Comparison of ENCODE assay signal across 25 cellular contexts in genomic region chr3:35044185-35044584, GRCh38.
"Had no signal": no experiment of that assay in that cellular context is flagged by ENCODE, and none has a peak within 500 bp of the region (broad histone marks: within the 10 kb centered on the region; RNA-seq: fewer than 3 reads in every experiment).

No MANE protein-coding gene starts in this region.

- H3K36me3 ChIP-seq: left lung, lower lobe of right lung, neutrophil, ovary, right atrium auricular region, right lobe of liver, suprapubic skin, thoracic aorta, tibial artery, upper lobe of right lung had no signal

- H3K36me3 Mint-ChIP-seq: naive B cell, natural killer cell had no signal

- H3K4me3 Mint-ChIP-seq: naive B cell, natural killer cell had no signal

- H3K4me3 ChIP-seq: left lung, lower lobe of right lung, ovary, right atrium auricular region, right lobe of liver, suprapubic skin, thoracic aorta, tibial artery, upper lobe of right lung had no signal

- DNase-seq: head of caudate nucleus; hippocampal formation; kidney glomerular epithelial cell; left cardiac atrium; lower lobe of right lung; mammary epithelial cell; mesenchymal stem cell; naive B cell; natural killer cell; ovary; right lobe of liver; stimulated activated CD4-positive, alpha-beta T cell treated with anti-CD3 and anti-CD28 coated beads, Interleukin-12 subunit alpha, Interleukin-12 subunit beta, amount 100 ng/mL, for 4 hours; stimulated activated CD4-positive, alpha-beta T cell treated with anti-CD3 and anti-CD28 coated beads, Interleukin-15, amount 100 ng/mL, for 24 hours; stimulated activated CD4-positive, alpha-beta T cell treated with anti-CD3 and anti-CD28 coated beads, Interleukin-2, amount 100 ng/mL, for 24 hours; stimulated activated CD4-positive, alpha-beta T cell treated with anti-CD3 and anti-CD28 coated beads, Interleukin-4, amount 100 ng/mL, for 1 hour; stimulated activated naive CD4-positive, alpha-beta T cell treated with Interleukin-2 at 50 U/mL for 16 hours; tibial artery; trophoblast cell; upper lobe of right lung had no signal

- H3K27ac ChIP-seq: left lung, lower lobe of right lung, neutrophil, ovary, right atrium auricular region, right lobe of liver, suprapubic skin, thoracic aorta, tibial artery, upper lobe of right lung had no signal

- H3K9me3 ChIP-seq: left lung, lower lobe of right lung, neutrophil, ovary, right atrium auricular region, right lobe of liver, suprapubic skin, thoracic aorta, tibial artery, upper lobe of right lung had no signal

- H3K4me1 Mint-ChIP-seq: naive B cell, natural killer cell had no signal

- H3K27ac Mint-ChIP-seq: naive B cell, natural killer cell, progenitor cell of endocrine pancreas had no signal

- H3K4me1 ChIP-seq: left lung, lower lobe of right lung, right atrium auricular region, suprapubic skin, tibial artery, upper lobe of right lung had no signal

- ATAC-seq: left cardiac atrium, left lung, lower lobe of right lung, natural killer cell, right lobe of liver had no signal

- H3K27me3 ChIP-seq: left lung, neutrophil, ovary, right atrium auricular region, right lobe of liver, suprapubic skin, tibial artery, upper lobe of right lung had no signal

- H3K27me3 Mint-ChIP-seq: naive B cell, progenitor cell of endocrine pancreas had no signal
